In genomic region chr4:100852326-100852725, GRCh38 we compare ENCODE assay signal across 29 cellular contexts.
"Had no signal": no experiment of that assay in that cellular context is flagged by ENCODE, and none has a peak within 500 bp of the region (broad histone marks: within the 10 kb centered on the region; RNA-seq: fewer than 3 reads in every experiment).

No MANE protein-coding gene starts in this region.

- ATAC-seq: stimulated activated effector memory CD8-positive, alpha-beta T cell treated with anti-CD3 and anti-CD28 coated beads, Interleukin-12 subunit alpha, Interleukin-12 subunit beta, amount 100 ng/mL, for 72 hours; stimulated activated memory B cell treated with anti-CD40 and anti-IgM and Interleukin-4, amounts not matched to agents 10 μg/mL and 1 μg/mL and 100 μg/mL, for 72 hours; stimulated activated naive B cell treated with anti-CD40 and anti-IgM and Interleukin-4, amounts not matched to agents 10 μg/mL and 1 μg/mL and 100 μg/mL, for 72 hours; stimulated activated naive CD8-positive, alpha-beta T cell treated with anti-CD3 and anti-CD28 coated beads, Interleukin-15, amount 100 ng/mL, for 72 hours; stimulated activated naive CD8-positive, alpha-beta T cell treated with anti-CD3 and anti-CD28 coated beads, Interleukin-15, Interleukin-2, amounts not matched to agents 100 U/mL and 50 U/mL, for 24 hours; upper lobe of right lung had no signal

- H3K4me1 ChIP-seq: suprapubic skin, thyroid gland, tibial artery, transverse colon, upper lobe of left lung, upper lobe of right lung, uterus, vagina had no signal

- DNase-seq: stimulated activated CD4-positive, alpha-beta T cell treated with anti-CD3 and anti-CD28 coated beads, Interleukin-2, amount 100 ng/mL, for 48 hours; stimulated activated CD4-positive, alpha-beta T cell treated with anti-CD3 and anti-CD28 coated beads, Interleukin-4, amount 100 ng/mL, for 1 hour; stimulated activated CD4-positive, alpha-beta T cell treated with anti-CD3 and anti-CD28 coated beads, Interleukin-4, amount 100 ng/mL, for 24 hours; stimulated activated CD4-positive, alpha-beta T cell treated with anti-CD3 and anti-CD28 coated beads, Interleukin-4, amount 100 ng/mL, for 4 hours; stimulated activated CD8-positive, alpha-beta memory T cell treated with anti-CD3 and anti-CD28 coated beads, Interleukin-4, amount 100 ng/mL, for 48 hours; stimulated activated naive B cell treated with anti-CD40 and anti-IgM and Interleukin-4, amounts not matched to agents 10 μg/mL and 1 μg/mL and 100 μg/mL, for 72 hours; stimulated activated naive CD4-positive, alpha-beta T cell; stimulated activated naive CD4-positive, alpha-beta T cell treated with Interleukin-2 at 50 U/mL for 16 hours; stimulated activated naive CD8-positive, alpha-beta T cell treated with anti-CD3 and anti-CD28 coated beads, Interleukin-15, amount 100 ng/mL, for 72 hours; stimulated activated naive CD8-positive, alpha-beta T cell treated with anti-CD3 and anti-CD28 coated beads, Interleukin-15, Interleukin-2, amounts not matched to agents 100 U/mL and 50 U/mL, for 24 hours; stomach; substantia nigra; testis; thyroid gland; tibial artery; transverse colon; trophoblast cell; upper lobe of left lung; upper lobe of right lung; uterus had no signal

- FAIRE-seq: urothelium cell line had no signal

- H3K36me3 ChIP-seq: stomach, suprapubic skin, thoracic aorta, thyroid gland, tibial artery, tibial nerve, transverse colon, upper lobe of left lung, upper lobe of right lung, uterus, vagina had no signal

- H3K36me3 Mint-ChIP-seq: stimulated activated effector memory CD8-positive, alpha-beta T cell treated with anti-CD3 and anti-CD28 coated beads, Interleukin-12 subunit alpha, Interleukin-12 subunit beta, amount 100 ng/mL, for 72 hours; stimulated activated memory B cell treated with anti-CD40 and anti-IgM and Interleukin-4, amounts not matched to agents 10 μg/mL and 1 μg/mL and 100 μg/mL, for 72 hours; stimulated activated naive B cell treated with anti-CD40 and anti-IgM and Interleukin-4, amounts not matched to agents 10 μg/mL and 1 μg/mL and 100 μg/mL, for 72 hours; type B pancreatic cell had no signal

- H3K4me3 ChIP-seq: stomach, suprapubic skin, testis, thoracic aorta, thyroid gland, tibial artery, tibial nerve, transverse colon, upper lobe of left lung, upper lobe of right lung, uterus, vagina had no signal

- H3K4me3 Mint-ChIP-seq: stimulated activated effector memory CD8-positive, alpha-beta T cell treated with anti-CD3 and anti-CD28 coated beads, Interleukin-12 subunit alpha, Interleukin-12 subunit beta, amount 100 ng/mL, for 72 hours; stimulated activated memory B cell treated with anti-CD40 and anti-IgM and Interleukin-4, amounts not matched to agents 10 μg/mL and 1 μg/mL and 100 μg/mL, for 72 hours; stimulated activated naive B cell treated with anti-CD40 and anti-IgM and Interleukin-4, amounts not matched to agents 10 μg/mL and 1 μg/mL and 100 μg/mL, for 72 hours; stimulated activated naive CD8-positive, alpha-beta T cell treated with anti-CD3 and anti-CD28 coated beads, Interleukin-15, amount 100 ng/mL, for 72 hours; stimulated activated naive CD8-positive, alpha-beta T cell treated with anti-CD3 and anti-CD28 coated beads, Interleukin-15, Interleukin-2, amounts not matched to agents 100 ng/mL and 50 ng/mL, for 24 hours; type B pancreatic cell had no signal

- H3K9me3 ChIP-seq: stomach, suprapubic skin, testis, thoracic aorta, thyroid gland, tibial artery, tibial nerve, transverse colon, upper lobe of left lung, upper lobe of right lung, uterus, vagina had no signal

- H3K27ac ChIP-seq: stomach, suprapubic skin, testis, thoracic aorta, thyroid gland, tibial artery, tibial nerve, transverse colon, upper lobe of left lung, upper lobe of right lung, uterus, vagina had no signal

- H3K27me3 Mint-ChIP-seq: stimulated activated memory B cell treated with anti-CD40 and anti-IgM and Interleukin-4, amounts not matched to agents 10 μg/mL and 1 μg/mL and 100 μg/mL, for 72 hours; stimulated activated naive B cell treated with anti-CD40 and anti-IgM and Interleukin-4, amounts not matched to agents 10 μg/mL and 1 μg/mL and 100 μg/mL, for 72 hours; stimulated activated naive CD8-positive, alpha-beta T cell treated with anti-CD3 and anti-CD28 coated beads, Interleukin-15, amount 100 ng/mL, for 72 hours; type B pancreatic cell had no signal

- H3K4me1 Mint-ChIP-seq: stimulated activated memory B cell treated with anti-CD40 and anti-IgM and Interleukin-4, amounts not matched to agents 10 μg/mL and 1 μg/mL and 100 μg/mL, for 72 hours; stimulated activated naive B cell treated with anti-CD40 and anti-IgM and Interleukin-4, amounts not matched to agents 10 μg/mL and 1 μg/mL and 100 μg/mL, for 72 hours; stimulated activated naive CD8-positive, alpha-beta T cell treated with anti-CD3 and anti-CD28 coated beads, Interleukin-15, amount 100 ng/mL, for 72 hours had no signal

- H3K27me3 ChIP-seq: stomach, suprapubic skin, testis, thyroid gland, tibial artery, tibial nerve, transverse colon, upper lobe of left lung, upper lobe of right lung, uterus, vagina had no signal

- H3K27ac Mint-ChIP-seq: stimulated activated effector memory CD8-positive, alpha-beta T cell treated with anti-CD3 and anti-CD28 coated beads, Interleukin-12 subunit alpha, Interleukin-12 subunit beta, amount 100 ng/mL, for 72 hours; stimulated activated memory B cell treated with anti-CD40 and anti-IgM and Interleukin-4, amounts not matched to agents 10 μg/mL and 1 μg/mL and 100 μg/mL, for 72 hours; stimulated activated naive B cell treated with anti-CD40 and anti-IgM and Interleukin-4, amounts not matched to agents 10 μg/mL and 1 μg/mL and 100 μg/mL, for 72 hours; stimulated activated naive CD8-positive, alpha-beta T cell treated with anti-CD3 and anti-CD28 coated beads, Interleukin-15, amount 100 ng/mL, for 72 hours; stimulated activated naive CD8-positive, alpha-beta T cell treated with anti-CD3 and anti-CD28 coated beads, Interleukin-15, Interleukin-2, amounts not matched to agents 100 ng/mL and 50 ng/mL, for 24 hours; type B pancreatic cell had no signal

- H3K9me3 Mint-ChIP-seq: stimulated activated naive B cell treated with anti-CD40 and anti-IgM and Interleukin-4, amounts not matched to agents 10 μg/mL and 1 μg/mL and 100 μg/mL, for 72 hours; type B pancreatic cell had no signal
